ENCODE assay signal across 22 cellular contexts in genomic region chr5:58944221-58944620, GRCh38.
"Had no signal": no experiment of that assay in that cellular context is flagged by ENCODE, and none has a peak within 500 bp of the region (broad histone marks: within the 10 kb centered on the region; RNA-seq: fewer than 3 reads in every experiment).

No MANE protein-coding gene starts in this region.

- H3K27me3 ChIP-seq: left lung, neural progenitor cell, ovary, testis had no signal

- H3K4me3 ChIP-seq: coronary artery, left lung, neural progenitor cell, ovary, psoas muscle, skin epidermis, testis had no signal

- H3K27ac ChIP-seq: coronary artery, left lung, neural progenitor cell, ovary, psoas muscle, skin epidermis, testis, VCaP had no signal

- H3K4me2 ChIP-seq: neural progenitor cell had no signal

- H3K9ac ChIP-seq: neural progenitor cell had no signal

- H2AFZ ChIP-seq: neural progenitor cell had no signal

- H3K9me3 ChIP-seq: left lung, ovary, psoas muscle, testis had no signal

- H3K4me1 ChIP-seq: left lung, neural progenitor cell, psoas muscle, testis had no signal

- H3K36me3 ChIP-seq: left lung, neural progenitor cell, ovary had no signal

- ATAC-seq: activated T-cell treated with anti-CD3 and anti-CD28 coated beads, Interleukin-2, amount 50 U/mL, for 4 hours; left lung; naive thymus-derived CD4-positive, alpha-beta T cell; psoas muscle; right cardiac atrium; stimulated activated effector memory CD8-positive, alpha-beta T cell treated with anti-CD3 and anti-CD28 coated beads, Interleukin-12 subunit alpha, Interleukin-12 subunit beta, amount 100 ng/mL, for 72 hours had no signal

- DNase-seq: activated CD4-positive, alpha-beta T cell treated with anti-CD3 and anti-CD28 coated beads, Interleukin-2, amount 50 U/mL, for 1 hour; activated CD4-positive, CD25-positive, alpha-beta regulatory T cell treated with anti-CD3 and anti-CD28 coated beads, Interleukin-2, amount 50 U/mL, for 72 hours; activated CD8-positive, alpha-beta memory T cell treated with anti-CD3 and anti-CD28 coated beads, Interleukin-2, amount 50 U/mL, for 4 hours; activated naive CD4-positive, alpha-beta T cell treated with anti-CD3 and anti-CD28 coated beads for 36 hours; activated T-cell treated with anti-CD3 and anti-CD28 coated beads, Interleukin-2, amount 50 U/mL, for 4 hours; anterior cingulate cortex; hippocampal formation; left lung; mammary epithelial cell; naive thymus-derived CD4-positive, alpha-beta T cell; ovary; psoas muscle; right cardiac atrium; stimulated activated CD4-positive, alpha-beta T cell treated with anti-CD3 and anti-CD28 coated beads, Interleukin-15, amount 100 ng/mL, for 24 hours; stimulated activated CD4-positive, alpha-beta T cell treated with anti-CD3 and anti-CD28 coated beads, Interleukin-4, amount 100 ng/mL, for 1 hour; T-helper 2 cell; testis had no signal
